ENCODE assay signal across 20 cellular contexts in the genomic region with DNA sequence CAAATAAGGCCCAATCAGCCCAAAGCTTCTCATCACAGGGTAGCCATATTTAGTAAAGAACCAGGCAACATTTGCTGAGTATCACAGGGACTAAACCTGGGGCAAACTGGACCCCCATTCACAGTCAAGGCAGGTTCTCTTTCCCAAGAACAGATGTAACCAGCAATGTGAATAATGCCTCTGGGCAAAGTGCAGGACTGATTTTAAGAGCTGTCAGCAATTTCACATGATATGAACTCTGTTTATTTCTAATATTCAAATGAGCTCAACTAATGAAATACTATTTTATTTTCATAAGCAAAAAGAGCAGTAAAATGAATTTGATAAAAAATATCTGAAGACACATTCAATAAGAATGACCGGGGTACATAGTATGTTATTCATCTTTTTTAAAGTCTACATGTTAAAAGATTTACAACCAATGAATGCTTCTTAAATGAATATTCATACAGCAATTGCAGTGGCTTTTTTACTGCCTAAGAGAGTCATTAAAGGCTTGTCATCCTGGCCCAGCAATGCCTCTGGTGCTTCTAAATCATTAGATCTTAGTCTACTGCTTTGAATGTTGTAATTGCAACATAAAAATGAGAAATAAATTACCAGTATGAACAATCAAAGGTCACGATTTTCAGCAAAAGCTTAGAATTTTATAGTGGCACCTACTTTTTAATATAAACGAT.
A peak's percentile ranks its signal among the peaks of the same experiment; 100 is the strongest.
DNase-seq lines count a peak whose midpoint lies in the region; ATAC-seq and TF ChIP-seq lines count a peak whose summit lies in the region.
"Had no signal": no experiment of that assay in that cellular context is flagged by ENCODE, and none has a peak within 500 bp of the region (broad histone marks: within the 10 kb centered on the region; RNA-seq: fewer than 3 reads in every experiment).

No MANE protein-coding gene starts in this region.

- H3K27ac ChIP-seq in spleen, result no peak overlapping the region
- H3K27ac ChIP-seq: C4-2B, SJSA1 had no signal

- H3K4me3 ChIP-seq in fibroblast of villous mesenchyme (ENCODE audit: low read depth, low read length), result no peak overlapping the region
- no peak overlapping the region for H3K4me3 ChIP-seq in spleen
- H3K4me3 ChIP-seq: MG63, SJSA1 had no signal

- peaks cover 0 to 4% (median 0%) of the 10 kb centered on the region in 6 donors for H3K36me3 ChIP-seq in spleen
- H3K36me3 ChIP-seq: MG63, SJSA1 had no signal

- TF ChIP-seq CTCF in fibroblast of villous mesenchyme (IDR thresholded peaks at IDR 0.05; ENCODE audit: insufficient read depth, low read depth, low read length), result no peak
- TF ChIP-seq CTCF in endothelial cell (IDR thresholded peaks at IDR 0.05; ENCODE audit: unreplicated experiment), result no peak
- TF ChIP-seq CTCF in spleen (IDR thresholded peaks at IDR 0.05 in 8 of 11, conservative IDR thresholded peaks at IDR 0.05 in 3 of 11), result no peak

- H3K4me1 Mint-ChIP-seq in endothelial cell (ENCODE audit: unreplicated experiment) (peaks cover 7% of the 10 kb centered on the region), T-helper 17 cell (no peaks in the 10 kb centered on the region)
- H3K4me1 Mint-ChIP-seq: CD8-positive, alpha-beta memory T cell; IgD-negative memory B cell had no signal

- TF ChIP-seq POLR2A in spleen (IDR thresholded peaks at IDR 0.05), result no peak

- H3K4me1 ChIP-seq in spleen, result no peaks in the 10 kb centered on the region
- H3K4me1 ChIP-seq: SJSA1 had no signal

- no peaks in the 10 kb centered on the region for H3K9me3 ChIP-seq in T-helper 17 cell (ENCODE audit: control insufficient read depth, low read length, poor library complexity, severe bottlenecking)
- no peaks in the 10 kb centered on the region for H3K9me3 ChIP-seq in spleen
- H3K9me3 ChIP-seq: MG63, SJSA1 had no signal

- no peak for ATAC-seq in T-helper 17 cell
- ATAC-seq: Right ventricle myocardium inferior had no signal

- H3K27ac Mint-ChIP-seq in endothelial cell (ENCODE audit: unreplicated experiment), result no peak overlapping the region
- no peak overlapping the region for H3K27ac Mint-ChIP-seq in T-helper 17 cell
- H3K27ac Mint-ChIP-seq: IgD-negative memory B cell had no signal

- WGBS in spleen, 5 donors, result 90 to 94% (median 92%) methylated on average over 3 of the region's 3 CpGs

- no peaks in the 10 kb centered on the region for H3K27me3 ChIP-seq in spleen (replicated peaks in 1 of 7)
- H3K27me3 ChIP-seq: MG63 had no signal

- H3K36me3 Mint-ChIP-seq in endothelial cell (ENCODE audit: low read depth, unreplicated experiment) (no peaks in the 10 kb centered on the region), T-helper 17 cell (ENCODE audit: low read depth) (peaks cover 10% of the 10 kb centered on the region)

- H3K27me3 Mint-ChIP-seq in endothelial cell (ENCODE audit: unreplicated experiment) (no peaks in the 10 kb centered on the region), T-helper 17 cell (no peaks in the 10 kb centered on the region)
- H3K27me3 Mint-ChIP-seq: IgD-negative memory B cell had no signal

- no peak overlapping the region for H3K4me3 Mint-ChIP-seq in endothelial cell (ENCODE audit: unreplicated experiment)
- H3K4me3 Mint-ChIP-seq in T-helper 17 cell, result no peak overlapping the region
- H3K4me3 Mint-ChIP-seq: CD8-positive, alpha-beta memory T cell; H9; IgD-negative memory B cell had no signal

- DNase-seq in GM04504 (ENCODE audit: low read depth) (peak; percentile 67), NCI-H526 (lab: John Stamatoyannopoulos, UW) (peak; percentile 6 to 42), fibroblast of villous mesenchyme (ENCODE audit: low read depth) (peak; percentile 23), endothelial cell (ENCODE audit: low spot score) (no peak), T-helper 17 cell (no peak), spleen (no peak), SW480 (ENCODE audit: low spot score) (no peak)
- DNase-seq: Calu3; CD8-positive, alpha-beta memory T cell; H9; Kasumi-1; MG63; NCI-H1417 treated with DMSO at 0.1 percent for 48 hours; NCI-H2227 treated with DMSO at 0.1 percent for 48 hours; NCI-H510A treated with DMSO at 0.1 percent for 48 hours; T-helper 2 cell had no signal

- intact Hi-C loops in spleen (cut with DNase I; ENCODE audit: low total_unique reads), result no loop called here

- no peaks in the 10 kb centered on the region for H3K9me3 Mint-ChIP-seq in endothelial cell (ENCODE audit: unreplicated experiment)
- H3K9me3 Mint-ChIP-seq: H9, IgD-negative memory B cell had no signal

Comparison
In these comparisons a context has a peak if more than half of its experiments do, and no peak if none do; other contexts are left out.
1. DNase-seq: peak in GM04504 (single experiment), NCI-H526 (2 of 2) and fibroblast of villous mesenchyme (single experiment); none in endothelial cell (single experiment), T-helper 17 cell (0 of 3), spleen (single experiment) and SW480 (single experiment).